Comparison of ENCODE assay signal across 20 cellular contexts in genomic region chr7:99213232-99213631, GRCh38. TPM values are rescaled to one million over a fixed set of nuclear protein-coding genes. Genes with fewer than 3 reads are reported as not detected.
"Had no signal": no experiment of that assay in that cellular context is flagged by ENCODE, and none has a peak within 500 bp of the region (broad histone marks: within the 10 kb centered on the region; RNA-seq: fewer than 3 reads in every experiment).

No MANE protein-coding gene starts in this region.

RNA-seq across cellular contexts. Expression of gene KPNA7, which starts 5.3 kb away (rescaled TPM):
- total RNA-seq: activated CD4-positive, alpha-beta memory T cell treated with anti-CD3 and anti-CD28 coated beads for 36 hours; activated CD4-positive, alpha-beta T cell treated with anti-CD3 and anti-CD28 coated beads for 36 hours; activated CD4-positive, alpha-beta T cell treated with anti-CD3 and anti-CD28 coated beads, Interleukin-2, amount 10 ng/mL, durations not matched to agents 24 days and 14 days; activated CD8-positive, alpha-beta memory T cell treated with anti-CD3 and anti-CD28 coated beads for 36 hours; activated CD8-positive, alpha-beta memory T cell treated with anti-CD3 and anti-CD28 coated beads, Interleukin-2, amount 10 ng/mL, durations not matched to agents 7 days and 5 days; activated CD8-positive, alpha-beta T cell treated with anti-CD3 and anti-CD28 coated beads, Interleukin-2, amount 10 ng/mL, durations not matched to agents 7 days and 5 days; activated naive CD8-positive, alpha-beta T cell treated with anti-CD3 and anti-CD28 coated beads for 36 hours; activated T-helper 1 cell treated with anti-CD3 and anti-CD28 coated beads, Interleukin-12 subunit alpha, Interleukin-12 subunit beta, Interleukin-2, Interleukin-4 antibody, amounts not matched to agents 30 ng/mL and 10 ng/mL and 1 ng/mL, durations not matched to agents 14 hours and 24 hours and 36 hours; activated T-helper 2 cell treated with anti-CD3 and anti-CD28 coated beads, Interferon-gamma antibody, Interleukin-2, Interleukin-4, amounts not matched to agents 10 μg/mL and 5 μg/mL and 100 μg/mL, durations not matched to agents 14 hours and 24 hours and 36 hours; adrenal gland; aorta; dermis microvascular lymphatic vessel endothelial cell; endothelial cell of umbilical vein; fibroblast of lung; fibroblast of villous mesenchyme; glomerular endothelial cell; T-helper 1 cell treated with Interleukin-12 subunit alpha and Interleukin-12 subunit beta and Interleukin-4 antibody, amounts not matched to agents 30 ng/mL and 1 ng/mL, for 36 hours had no signal
- polyA plus RNA-seq: aorta, endothelial cell of umbilical vein, fibroblast of lung had no signal

RNA-seq across cellular contexts. Expression of gene MYH16, which starts 59.4 kb away (rescaled TPM):
- total RNA-seq: activated CD4-positive, alpha-beta memory T cell treated with anti-CD3 and anti-CD28 coated beads for 36 hours; activated CD4-positive, alpha-beta T cell treated with anti-CD3 and anti-CD28 coated beads for 36 hours; activated CD4-positive, alpha-beta T cell treated with anti-CD3 and anti-CD28 coated beads, Interleukin-2, amount 10 ng/mL, durations not matched to agents 24 days and 14 days; activated CD8-positive, alpha-beta memory T cell treated with anti-CD3 and anti-CD28 coated beads for 36 hours; activated CD8-positive, alpha-beta memory T cell treated with anti-CD3 and anti-CD28 coated beads, Interleukin-2, amount 10 ng/mL, durations not matched to agents 7 days and 5 days; activated CD8-positive, alpha-beta T cell treated with anti-CD3 and anti-CD28 coated beads, Interleukin-2, amount 10 ng/mL, durations not matched to agents 7 days and 5 days; activated naive CD4-positive, alpha-beta T cell treated with anti-CD3 and anti-CD28 coated beads for 36 hours; activated naive CD8-positive, alpha-beta T cell treated with anti-CD3 and anti-CD28 coated beads for 36 hours; activated T-helper 1 cell treated with anti-CD3 and anti-CD28 coated beads, Interleukin-12 subunit alpha, Interleukin-12 subunit beta, Interleukin-2, Interleukin-4 antibody, amounts not matched to agents 30 ng/mL and 10 ng/mL and 1 ng/mL, durations not matched to agents 14 hours and 24 hours and 36 hours; activated T-helper 2 cell treated with anti-CD3 and anti-CD28 coated beads, Interferon-gamma antibody, Interleukin-2, Interleukin-4, amounts not matched to agents 10 μg/mL and 5 μg/mL and 100 μg/mL, durations not matched to agents 14 hours and 24 hours and 36 hours; adrenal gland; colonic mucosa; fibroblast of lung; fibroblast of villous mesenchyme; gastroesophageal sphincter; T-helper 1 cell treated with Interleukin-12 subunit alpha and Interleukin-12 subunit beta and Interleukin-4 antibody, amounts not matched to agents 30 ng/mL and 1 ng/mL, for 36 hours had no signal
- polyA plus RNA-seq: aorta, fibroblast of lung had no signal
